Comparison of ENCODE assay signal across 8 cellular contexts in the genomic region with DNA sequence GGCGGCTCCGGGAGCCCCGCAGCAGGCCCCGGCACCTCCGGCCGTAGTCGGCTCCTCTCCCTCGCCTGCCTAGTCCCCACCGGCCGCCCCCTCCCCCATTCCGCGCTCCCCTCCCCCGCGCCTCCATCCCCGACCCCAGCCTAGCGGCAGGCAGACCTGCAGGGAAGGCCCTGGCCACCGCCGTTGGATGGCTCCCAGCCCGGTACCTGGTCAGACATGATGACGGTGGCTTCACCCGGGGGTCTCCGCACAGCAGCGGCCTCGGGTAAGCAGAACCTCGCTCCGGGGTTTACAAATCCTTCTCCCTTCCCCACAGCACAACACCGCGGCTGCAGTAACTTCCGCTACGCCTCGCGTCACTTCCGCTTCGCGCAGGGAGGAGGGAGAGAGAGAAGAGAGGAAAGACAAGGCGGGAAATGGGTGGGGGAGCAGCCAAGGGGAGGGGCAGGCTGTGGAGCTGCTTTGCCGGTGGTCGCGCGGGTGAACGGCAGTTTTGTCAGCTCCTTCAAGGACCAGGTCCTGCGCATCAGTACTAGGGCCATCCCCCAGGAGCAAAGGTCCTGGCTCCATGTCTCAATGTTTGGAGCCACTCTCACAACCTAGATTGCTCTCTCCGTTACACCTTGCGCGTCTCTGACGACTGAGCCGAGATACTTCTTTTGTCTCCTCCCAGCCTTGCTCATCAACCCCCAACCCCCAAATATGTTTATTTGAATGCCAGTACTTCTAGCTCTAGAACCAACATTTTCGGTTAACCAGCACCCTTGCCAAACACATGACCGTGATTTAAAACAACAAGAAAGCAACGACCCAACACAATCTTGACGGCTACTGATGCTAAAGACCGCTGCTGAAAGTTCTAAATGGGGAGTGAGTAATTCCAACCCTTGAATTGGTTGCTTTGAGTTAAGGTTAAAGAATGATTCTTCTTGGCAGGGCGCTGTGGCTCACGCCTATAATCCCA. TPM values are rescaled to one million over a fixed set of nuclear protein-coding genes. Genes with fewer than 3 reads are reported as not detected.
A peak's percentile ranks its signal among the peaks of the same experiment; 100 is the strongest.
DNase-seq lines count a peak whose midpoint lies in the region; ATAC-seq and TF ChIP-seq lines count a peak whose summit lies in the region.

Gene SUMO1, minus strand, starts transcription at position 364 of the 964 bp plus-strand sequence. Its CDS starts 146 bp downstream, at position 218.

- H3K9me3 ChIP-seq in BE2C: no peaks in the 10 kb centered on the region

- peak within 1 kb of the TSS; percentile 99 for H3K4me3 ChIP-seq in BE2C (ENCODE audit: low read depth, low read length)

- peak; percentile 85 for ATAC-seq in HG03457 (IDR thresholded peaks at IDR 0.05; ENCODE audit: unreplicated experiment)

- H3K27ac ChIP-seq in cingulate gyrus (ENCODE audit: low read depth, low read length): peak within 1 kb of the TSS; percentile 85

- DNase-seq in BE2C (peak; percentile 93), GM19240 (ENCODE audit: insufficient read length, low spot score) (peak; percentile 81), NCI-H524 treated with DMSO at 0.1 percent for 48 hours (lab: John Stamatoyannopoulos, UW) (peak; percentile 16), kidney glomerular epithelial cell (lab: John Stamatoyannopoulos, UW) (peak; percentile 80)
- peak; percentile 93 for DNase-seq in activated CD4-positive, alpha-beta T cell treated with anti-CD3 and anti-CD28 coated beads for 48 hours
- DNase-seq in stimulated activated CD4-positive, alpha-beta T cell treated with anti-CD3 and anti-CD28 coated beads, Interleukin-1b, Interleukin-23, amount 100 ng/mL, for 1 hour (ENCODE audit: low read depth in 2 of 2): peak; percentile 55 to 73

- no peaks in the 10 kb centered on the region for H3K27me3 ChIP-seq in BE2C

- H3K4me1 ChIP-seq in BE2C: peaks cover 5% of the 10 kb centered on the region

- TF ChIP-seq CTCF in BE2C (IDR thresholded peaks at IDR 0.05; ENCODE audit: low read depth, low read length): no peak

- peaks cover 2% of the 10 kb centered on the region; the same call in 1 of the 2 replicates for H3K36me3 ChIP-seq in BE2C

RNA-seq across cellular contexts. Expression of gene SUMO1, which starts in this region (rescaled TPM):
- 156 TPM for polyA plus RNA-seq in BE2C (2012; ENCODE audit: insufficient read depth, insufficient read length, low read depth)

Comparison
In these comparisons a context has a peak if more than half of its experiments do, and no peak if none do; other contexts are left out.
1. Peak in every context shown above with its lines: DNase-seq, ATAC-seq, H3K4me3 ChIP-seq and H3K27ac ChIP-seq.
2. DNase-seq: peak in every context shown above with its lines; median percentile 93 in BE2C; 93 in activated CD4-positive, alpha-beta T cell treated with anti-CD3 and anti-CD28 coated beads for 48 hours; 81 in GM19240; 80 in kidney glomerular epithelial cell; 64 in stimulated activated CD4-positive, alpha-beta T cell treated with anti-CD3 and anti-CD28 coated beads, Interleukin-1b, Interleukin-23, amount 100 ng/mL, for 1 hour; 16 in NCI-H524 treated with DMSO at 0.1 percent for 48 hours.